ENCODE assay signal across 14 cellular contexts in genomic region chr9:99109522-99109921, GRCh38. TPM values are rescaled to one million over a fixed set of nuclear protein-coding genes. Genes with fewer than 3 reads are reported as not detected.
A peak's percentile ranks its signal among the peaks of the same experiment; 100 is the strongest.
DNase-seq lines count a peak whose midpoint lies in the region; ATAC-seq, FAIRE-seq and TF ChIP-seq lines count a peak whose summit lies in the region.
"Had no signal": no experiment of that assay in that cellular context is flagged by ENCODE, and none has a peak within 500 bp of the region (broad histone marks: within the 10 kb centered on the region; RNA-seq: fewer than 3 reads in every experiment).

No MANE protein-coding gene starts in this region.

- TF ChIP-seq POLR2A in gastrocnemius medialis (IDR thresholded peaks at IDR 0.05): no peak
- no peak for TF ChIP-seq POLR2A in prostate gland (IDR thresholded peaks at IDR 0.05)
- no peak for TF ChIP-seq POLR2A in GM12892 (IDR thresholded peaks at IDR 0.05; ENCODE audit: low read depth, low read length)
- no peak for TF ChIP-seq POLR2A in GM18505 (IDR thresholded peaks at IDR 0.05; ENCODE audit: borderline replicate concordance, extremely low read depth, insufficient read depth, insufficient read length)

- no peaks in the 10 kb centered on the region for H3K36me3 ChIP-seq in gastrocnemius medialis
- no peaks in the 10 kb centered on the region for H3K36me3 ChIP-seq in prostate gland
- H3K36me3 ChIP-seq: colonic mucosa had no signal

- H3K27me3 ChIP-seq in gastrocnemius medialis (no peaks in the 10 kb centered on the region), prostate gland (replicated peaks; ENCODE audit: insufficient read depth) (no peaks in the 10 kb centered on the region)
- H3K27me3 ChIP-seq: colonic mucosa had no signal

- 86% methylated on average over 3 of the region's 3 CpGs for WGBS in prostate gland

- H3K27ac ChIP-seq in gastrocnemius medialis: peak overlapping the region in 3 of 4 donors; percentile 20 to 45 (median 31)
- no peak overlapping the region for H3K27ac ChIP-seq in prostate gland
- H3K27ac ChIP-seq: colonic mucosa had no signal

- peak; percentile 69 for DNase-seq in EH (ENCODE audit: low read depth)
- peak; percentile 56 for DNase-seq in NCI-H524 treated with DMSO at 0.1 percent for 48 hours (lab: John Stamatoyannopoulos, UW)
- DNase-seq in effector memory CD8-positive, alpha-beta T cell: no peak
- DNase-seq in gastrocnemius medialis: no peak
- DNase-seq in prostate gland (ENCODE audit: low spot score): no peak
- no peak for DNase-seq in GM12892 (ENCODE audit: insufficient read length)
- DNase-seq in amniotic stem cell (lab: John Stamatoyannopoulos, UW): no peak
- DNase-seq: activated CD8-positive, alpha-beta memory T cell treated with anti-CD3 and anti-CD28 coated beads, Interleukin-2, amount 50 U/mL, for 48 hours; colonic mucosa; kidney; NCI-H2029; stimulated activated naive B cell treated with anti-CD40 and anti-IgM and Interleukin-4, amounts not matched to agents 10 μg/mL and 1 μg/mL and 100 μg/mL, for 72 hours; SW 1271 had no signal

- in situ Hi-C loops in gastrocnemius medialis (cut with MboI; ENCODE audit: low sequenced_read_pairs in 4 of 4): no loop called here

- H3K27ac Mint-ChIP-seq in effector memory CD8-positive, alpha-beta T cell: peak overlapping the region; percentile 53 to 92

- H3K4me3 Mint-ChIP-seq in effector memory CD8-positive, alpha-beta T cell: peak overlapping the region; percentile 72 to 81
- H3K4me3 Mint-ChIP-seq: stimulated activated naive B cell treated with anti-CD40 and anti-IgM and Interleukin-4, amounts not matched to agents 10 μg/mL and 1 μg/mL and 100 μg/mL, for 72 hours had no signal

- ATAC-seq in effector memory CD8-positive, alpha-beta T cell (replicated peaks): no peak
- ATAC-seq in gastrocnemius medialis: no peak
- ATAC-seq in GM18505 (IDR thresholded peaks at IDR 0.05; ENCODE audit: unreplicated experiment): no peak
- ATAC-seq: stimulated activated naive B cell treated with anti-CD40 and anti-IgM and Interleukin-4, amounts not matched to agents 10 μg/mL and 1 μg/mL and 100 μg/mL, for 72 hours had no signal

- H3K4me1 Mint-ChIP-seq in effector memory CD8-positive, alpha-beta T cell (ENCODE audit: low read depth in 2 of 2): peaks cover 66 to 73% of the 10 kb centered on the region in 2 donors

- no peaks in the 10 kb centered on the region for H3K27me3 Mint-ChIP-seq in effector memory CD8-positive, alpha-beta T cell
- H3K27me3 Mint-ChIP-seq: stimulated activated naive B cell treated with anti-CD40 and anti-IgM and Interleukin-4, amounts not matched to agents 10 μg/mL and 1 μg/mL and 100 μg/mL, for 72 hours had no signal

- H3K9me3 Mint-ChIP-seq in effector memory CD8-positive, alpha-beta T cell: no peaks in the 10 kb centered on the region

- no peak for FAIRE-seq in GM12892 (lab: Jason Lieb, UNC)
- FAIRE-seq: kidney had no signal

- H3K36me3 Mint-ChIP-seq in effector memory CD8-positive, alpha-beta T cell (ENCODE audit: insufficient read depth): peaks cover 5% of the 10 kb centered on the region

- no peak overlapping the region for H3K4me3 ChIP-seq in gastrocnemius medialis
- H3K4me3 ChIP-seq in prostate gland: no peak overlapping the region
- H3K4me3 ChIP-seq: colonic mucosa had no signal

- H3K4me1 ChIP-seq in gastrocnemius medialis (peaks cover 57 to 78% of the 10 kb centered on the region in 2 donors), prostate gland (replicated peaks) (no peaks in the 10 kb centered on the region)
- H3K4me1 ChIP-seq: colonic mucosa had no signal

- TF ChIP-seq CTCF in gastrocnemius medialis (IDR thresholded peaks at IDR 0.05 in 4 of 5, conservative IDR thresholded peaks at IDR 0.05 in 1 of 5): no peak
- TF ChIP-seq CTCF in prostate gland (IDR thresholded peaks at IDR 0.05): no peak

- H3K9me3 ChIP-seq in gastrocnemius medialis (no peaks in the 10 kb centered on the region), prostate gland (no peaks in the 10 kb centered on the region)
- H3K9me3 ChIP-seq: colonic mucosa had no signal

- intact Hi-C loops in gastrocnemius medialis (cut with DNase I; ENCODE audit: low total_unique reads): loop anchor here (5.0 to 10.0 kb wide), 4 partner anchors 113 to 705 kb away; partner anchors contain the start of genes ALG2, ANKS6 and SEC61B
- intact Hi-C loops in prostate gland (cut with DNase I): loop anchor here (10.0 kb wide), 1 partner anchor 715 kb away; the partner anchor contains the start of gene NR4A3

RNA-seq across cellular contexts. Expression of gene TGFBR1, which starts 4.6 kb away (rescaled TPM):
- total RNA-seq in gastrocnemius medialis (10 to 100 TPM; 13.5 to 19.0 (median 14.3) TPM), prostate gland (10 to 100 TPM; 22.2 to 25.5 TPM)
- polyA plus RNA-seq in GM12892 (2012; ENCODE audit: missing spikeins): 15.0 TPM

Comparison
In these comparisons a context has a peak if more than half of its experiments do, and no peak if none do; other contexts are left out.
1. DNase-seq: peak in EH (single experiment) and NCI-H524 treated with DMSO at 0.1 percent for 48 hours (single experiment); none in effector memory CD8-positive, alpha-beta T cell (0 of 3), gastrocnemius medialis (0 of 2), prostate gland (single experiment), GM12892 (single experiment) and amniotic stem cell (single experiment).
2. H3K27ac ChIP-seq: peak in gastrocnemius medialis (3 of 4); none in prostate gland (0 of 2).